36 cellular contexts compared by ENCODE assay signal in genomic region chr6:40885139-40885774, GRCh38.
"Had no signal": no experiment of that assay in that cellular context is flagged by ENCODE, and none has a peak within 500 bp of the region (broad histone marks: within the 10 kb centered on the region; RNA-seq: fewer than 3 reads in every experiment).

No MANE protein-coding gene starts in this region.

- H3K36me3 ChIP-seq: adrenal gland, breast epithelium, gastrocnemius medialis had no signal

- DNase-seq: activated CD4-positive, alpha-beta memory T cell treated with anti-CD3 and anti-CD28 coated beads for 36 hours; activated CD4-positive, alpha-beta T cell treated with anti-CD3 and anti-CD28 coated beads for 36 hours; activated CD4-positive, alpha-beta T cell treated with anti-CD3 and anti-CD28 coated beads, Interleukin-2, amount 10 ng/mL, durations not matched to agents 24 days and 14 days; activated CD4-positive, CD25-positive, alpha-beta regulatory T cell; activated CD4-positive, CD25-positive, alpha-beta regulatory T cell treated with anti-CD3 and anti-CD28 coated beads, Interleukin-2, amount 50 U/mL, for 72 hours; activated CD8-positive, alpha-beta memory T cell treated with anti-CD3 and anti-CD28 coated beads, Interleukin-2, amount 10 ng/mL, durations not matched to agents 7 days and 5 days; activated CD8-positive, alpha-beta memory T cell treated with anti-CD3 and anti-CD28 coated beads, Interleukin-2, amount 50 U/mL, for 4 hours; activated CD8-positive, alpha-beta T cell treated with anti-CD3 and anti-CD28 coated beads, Interleukin-2, amount 10 ng/mL, durations not matched to agents 7 days and 5 days; activated effector memory CD4-positive, alpha-beta T cell treated with anti-CD3 and anti-CD28 coated beads, Interleukin-2, amount 50 U/mL, for 16 hours; activated naive CD4-positive, alpha-beta T cell treated with anti-CD3 and anti-CD28 coated beads for 36 hours; activated naive CD8-positive, alpha-beta T cell treated with anti-CD3 and anti-CD28 coated beads for 36 hours; activated naive CD8-positive, alpha-beta T cell treated with anti-CD3 and anti-CD28 coated beads, Interleukin-2, amount 50 U/mL, for 24 hours; activated T-cell treated with anti-CD3 and anti-CD28 coated beads, Interleukin-2, amount 50 U/mL, for 1 hour; activated T-cell treated with anti-CD3 and anti-CD28 coated beads, Interleukin-2, amount 50 U/mL, for 48 hours; adrenal gland; amygdala; aorta; caudate nucleus; cortex of kidney; dermis blood vessel endothelial cell; effector CD4-positive, alpha-beta T cell; effector memory CD8-positive, alpha-beta T cell; erythroblast; foreskin keratinocyte; gastrocnemius medialis; glutamatergic neuron; T-helper 1 cell; T-helper 17 cell; T1000 had no signal

- H3K27me3 Mint-ChIP-seq: activated naive CD4-positive, alpha-beta T cell treated with anti-CD3 and anti-CD28 coated beads, Interleukin-2, amount 50 U/mL, for 24 hours had no signal

- H3K4me1 ChIP-seq: adrenal gland, breast epithelium, foreskin keratinocyte had no signal

- H3K27me3 ChIP-seq: adrenal gland, breast epithelium, esophagus muscularis mucosa, foreskin keratinocyte, gastrocnemius medialis had no signal

- H3K27ac ChIP-seq: adrenal gland, breast epithelium, esophagus muscularis mucosa, foreskin keratinocyte, gastrocnemius medialis had no signal

- H3K9me3 Mint-ChIP-seq: activated CD4-positive, alpha-beta memory T cell treated with anti-CD3 and anti-CD28 coated beads for 36 hours; activated CD4-positive, alpha-beta T cell treated with anti-CD3 and anti-CD28 coated beads, Interleukin-2, amount 10 ng/mL, durations not matched to agents 24 days and 14 days; activated naive CD4-positive, alpha-beta T cell treated with anti-CD3 and anti-CD28 coated beads for 36 hours; activated naive CD4-positive, alpha-beta T cell treated with anti-CD3 and anti-CD28 coated beads, Interleukin-2, amount 50 U/mL, for 24 hours; activated naive CD8-positive, alpha-beta T cell treated with anti-CD3 and anti-CD28 coated beads for 36 hours; activated naive CD8-positive, alpha-beta T cell treated with anti-CD3 and anti-CD28 coated beads, Interleukin-2, amount 50 U/mL, for 24 hours; activated T-helper 1 cell treated with anti-CD3 and anti-CD28 coated beads, Interleukin-12 subunit alpha, Interleukin-12 subunit beta, Interleukin-2, Interleukin-4 antibody, amounts not matched to agents 30 ng/mL and 10 ng/mL and 1 ng/mL, durations not matched to agents 14 hours and 24 hours and 36 hours; activated T-helper 2 cell treated with anti-CD3 and anti-CD28 coated beads, Interferon-gamma antibody, Interleukin-2, Interleukin-4, amounts not matched to agents 10 μg/mL and 5 μg/mL and 100 μg/mL, durations not matched to agents 14 hours and 24 hours and 36 hours; effector memory CD8-positive, alpha-beta T cell; T-helper 2 cell treated with Interferon-gamma antibody and Interleukin-4, amounts not matched to agents 5 μg/mL and 100 μg/mL, for 36 hours had no signal

- H3K9me3 ChIP-seq: adrenal gland, breast epithelium, esophagus muscularis mucosa, gastrocnemius medialis had no signal

- H3K27ac Mint-ChIP-seq: activated CD4-positive, alpha-beta memory T cell treated with anti-CD3 and anti-CD28 coated beads for 36 hours; activated CD4-positive, alpha-beta T cell treated with anti-CD3 and anti-CD28 coated beads for 36 hours; activated CD4-positive, alpha-beta T cell treated with anti-CD3 and anti-CD28 coated beads, Interleukin-2, amount 10 ng/mL, durations not matched to agents 24 days and 14 days; activated CD8-positive, alpha-beta memory T cell treated with anti-CD3 and anti-CD28 coated beads, Interleukin-2, amount 10 ng/mL, durations not matched to agents 7 days and 5 days; activated CD8-positive, alpha-beta T cell treated with anti-CD3 and anti-CD28 coated beads, Interleukin-2, amount 10 ng/mL, durations not matched to agents 7 days and 5 days; activated naive CD4-positive, alpha-beta T cell treated with anti-CD3 and anti-CD28 coated beads for 36 hours; activated naive CD8-positive, alpha-beta T cell treated with anti-CD3 and anti-CD28 coated beads for 36 hours; activated naive CD8-positive, alpha-beta T cell treated with anti-CD3 and anti-CD28 coated beads, Interleukin-2, amount 50 U/mL, for 24 hours; activated T-helper 1 cell treated with anti-CD3 and anti-CD28 coated beads, Interleukin-12 subunit alpha, Interleukin-12 subunit beta, Interleukin-2, Interleukin-4 antibody, amounts not matched to agents 30 ng/mL and 10 ng/mL and 1 ng/mL, durations not matched to agents 14 hours and 24 hours and 36 hours; activated T-helper 2 cell treated with anti-CD3 and anti-CD28 coated beads, Interferon-gamma antibody, Interleukin-2, Interleukin-4, amounts not matched to agents 10 μg/mL and 5 μg/mL and 100 μg/mL, durations not matched to agents 14 hours and 24 hours and 36 hours; effector memory CD8-positive, alpha-beta T cell; T-helper 17 cell; T-helper 2 cell treated with Interferon-gamma antibody and Interleukin-4, amounts not matched to agents 5 μg/mL and 100 μg/mL, for 36 hours had no signal

- H3K4me3 Mint-ChIP-seq: activated CD4-positive, alpha-beta memory T cell treated with anti-CD3 and anti-CD28 coated beads for 36 hours; activated CD4-positive, alpha-beta T cell treated with anti-CD3 and anti-CD28 coated beads for 36 hours; activated CD4-positive, alpha-beta T cell treated with anti-CD3 and anti-CD28 coated beads, Interleukin-2, amount 10 ng/mL, durations not matched to agents 24 days and 14 days; activated CD8-positive, alpha-beta memory T cell treated with anti-CD3 and anti-CD28 coated beads, Interleukin-2, amount 10 ng/mL, durations not matched to agents 7 days and 5 days; activated CD8-positive, alpha-beta T cell treated with anti-CD3 and anti-CD28 coated beads, Interleukin-2, amount 10 ng/mL, durations not matched to agents 7 days and 5 days; activated naive CD4-positive, alpha-beta T cell treated with anti-CD3 and anti-CD28 coated beads for 36 hours; activated naive CD4-positive, alpha-beta T cell treated with anti-CD3 and anti-CD28 coated beads, Interleukin-2, amount 50 U/mL, for 24 hours; activated naive CD8-positive, alpha-beta T cell treated with anti-CD3 and anti-CD28 coated beads for 36 hours; activated naive CD8-positive, alpha-beta T cell treated with anti-CD3 and anti-CD28 coated beads, Interleukin-2, amount 50 U/mL, for 24 hours; activated T-helper 1 cell treated with anti-CD3 and anti-CD28 coated beads, Interleukin-12 subunit alpha, Interleukin-12 subunit beta, Interleukin-2, Interleukin-4 antibody, amounts not matched to agents 30 ng/mL and 10 ng/mL and 1 ng/mL, durations not matched to agents 14 hours and 24 hours and 36 hours; brain; effector memory CD8-positive, alpha-beta T cell; T-helper 17 cell; T-helper 2 cell treated with Interferon-gamma antibody and Interleukin-4, amounts not matched to agents 5 μg/mL and 100 μg/mL, for 36 hours had no signal

- ATAC-seq: activated CD4-positive, alpha-beta T cell treated with anti-CD3 and anti-CD28 coated beads for 36 hours; activated CD8-positive, alpha-beta memory T cell treated with anti-CD3 and anti-CD28 coated beads, Interleukin-2, amount 10 ng/mL, durations not matched to agents 7 days and 5 days; activated CD8-positive, alpha-beta T cell treated with anti-CD3 and anti-CD28 coated beads, Interleukin-2, amount 10 ng/mL, durations not matched to agents 7 days and 5 days; activated naive CD8-positive, alpha-beta T cell treated with anti-CD3 and anti-CD28 coated beads, Interleukin-2, amount 50 U/mL, for 24 hours; effector memory CD8-positive, alpha-beta T cell; foreskin keratinocyte; gastrocnemius medialis; T-helper 17 cell had no signal

- H3K36me3 Mint-ChIP-seq: activated CD4-positive, alpha-beta memory T cell treated with anti-CD3 and anti-CD28 coated beads for 36 hours; activated CD8-positive, alpha-beta memory T cell treated with anti-CD3 and anti-CD28 coated beads, Interleukin-2, amount 10 ng/mL, durations not matched to agents 7 days and 5 days; activated naive CD4-positive, alpha-beta T cell treated with anti-CD3 and anti-CD28 coated beads, Interleukin-2, amount 50 U/mL, for 24 hours; activated naive CD8-positive, alpha-beta T cell treated with anti-CD3 and anti-CD28 coated beads for 36 hours; brain had no signal

- H3K4me1 Mint-ChIP-seq: activated CD4-positive, alpha-beta T cell treated with anti-CD3 and anti-CD28 coated beads for 36 hours; activated naive CD8-positive, alpha-beta T cell treated with anti-CD3 and anti-CD28 coated beads, Interleukin-2, amount 50 U/mL, for 24 hours had no signal

- H3K4me3 ChIP-seq: adrenal gland, breast epithelium, esophagus muscularis mucosa, gastrocnemius medialis had no signal
